15 cellular contexts compared by ENCODE assay signal in the genomic region with DNA sequence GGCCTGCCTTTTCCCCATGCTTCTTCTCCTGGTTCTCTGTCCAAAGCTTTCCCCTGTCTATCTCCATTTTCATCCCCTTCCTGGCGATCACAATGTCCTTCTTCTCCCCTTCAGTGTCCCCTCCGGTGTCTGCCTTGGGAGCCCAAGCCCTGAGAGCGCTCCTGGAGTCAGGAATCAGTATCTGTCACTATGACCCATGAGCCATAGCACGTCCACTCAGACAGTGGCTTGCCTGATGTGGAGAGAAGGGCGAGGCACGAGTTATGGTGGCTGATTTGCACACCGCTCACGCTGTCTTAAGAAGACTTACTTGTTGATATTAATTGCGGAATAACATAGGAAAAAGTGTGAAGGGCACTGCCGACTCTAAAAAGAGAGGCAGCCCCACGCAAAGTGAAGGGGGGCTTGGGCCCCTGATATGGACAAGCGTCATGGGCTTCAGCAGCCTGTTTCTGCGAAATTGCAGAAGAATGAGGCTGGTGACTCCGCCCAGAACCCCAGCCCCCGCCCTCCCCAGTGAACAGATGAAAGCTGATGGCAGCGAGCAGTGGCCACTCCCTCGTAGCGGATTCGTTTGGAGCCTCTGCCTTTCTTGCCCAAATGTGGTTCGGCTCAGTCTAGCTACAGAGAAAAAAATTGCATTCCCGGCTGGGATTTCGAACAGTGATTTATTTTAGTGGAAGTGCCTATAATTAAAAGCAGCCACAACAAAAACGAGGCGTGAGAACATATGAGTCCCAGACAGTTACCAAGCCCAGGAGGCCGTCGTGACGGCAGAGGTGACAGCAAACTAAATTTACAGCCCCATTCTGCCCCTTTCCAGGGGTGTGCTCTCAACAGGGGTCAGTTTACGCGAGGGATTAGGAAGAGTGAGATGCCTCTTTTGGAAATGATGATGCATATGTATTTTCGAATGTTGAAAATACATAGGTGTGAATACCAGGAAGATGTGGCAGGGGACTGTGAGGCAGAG.
A peak's percentile ranks its signal among the peaks of the same experiment; 100 is the strongest.
DNase-seq lines count a peak whose midpoint lies in the region; ATAC-seq and TF ChIP-seq lines count a peak whose summit lies in the region.
"Had no signal": no experiment of that assay in that cellular context is flagged by ENCODE, and none has a peak within 500 bp of the region (broad histone marks: within the 10 kb centered on the region; RNA-seq: fewer than 3 reads in every experiment).

No MANE protein-coding gene starts in this region.

- peaks cover 10% of the 10 kb centered on the region for H3K4me1 Mint-ChIP-seq in GM23338
- H3K4me1 Mint-ChIP-seq in immature natural killer cell, result no peaks in the 10 kb centered on the region
- peaks cover 0 to 6% (median 0%) of the 10 kb centered on the region in 3 donors for H3K4me1 Mint-ChIP-seq in CD8-positive, alpha-beta memory T cell
- H3K4me1 Mint-ChIP-seq: activated CD8-positive, alpha-beta memory T cell treated with anti-CD3 and anti-CD28 coated beads, Interleukin-2, amount 10 ng/mL, durations not matched to agents 7 days and 5 days; naive thymus-derived CD4-positive, alpha-beta T cell had no signal

- DNase-seq in GM23338 (ENCODE audit: low spot score) (peak; percentile 15), coronary artery (ENCODE audit: low spot score) (no peak), mucosa of descending colon (peak in 1 of 3 donors; percentile 5), superior temporal gyrus (ENCODE audit: extremely low spot score) (peak; percentile 46), immature natural killer cell (no peak), C1 segment of cervical spinal cord (lab: John Stamatoyannopoulos, UW) (no peak), NCI-H2081 treated with DMSO at 0.1 percent for 48 hours (lab: John Stamatoyannopoulos, UW) (no peak)
- no peak for DNase-seq in CD8-positive, alpha-beta memory T cell
- DNase-seq: activated CD8-positive, alpha-beta memory T cell treated with anti-CD3 and anti-CD28 coated beads, Interleukin-2, amount 10 ng/mL, durations not matched to agents 7 days and 5 days; BE2C; colonic mucosa; HCEC 1CT; naive thymus-derived CD4-positive, alpha-beta T cell; NCI-H1436 treated with DMSO at 0.1 percent for 48 hours; NCI-H774 had no signal

- H3K4me3 ChIP-seq in GM23338 (no peak overlapping the region), coronary artery (peak overlapping the region; percentile 33), mucosa of descending colon (no peak overlapping the region)
- H3K4me3 ChIP-seq in CD8-positive, alpha-beta memory T cell (ENCODE audit: low read length), result no peak overlapping the region
- H3K4me3 ChIP-seq: colonic mucosa had no signal

- CTCF ChIA-PET in CD8-positive, alpha-beta memory T cell (lab: Charles Lee), result no interaction called here

- H3K4me3 Mint-ChIP-seq in GM23338, result no peak overlapping the region
- H3K4me3 Mint-ChIP-seq in immature natural killer cell, result no peak overlapping the region
- no peak overlapping the region for H3K4me3 Mint-ChIP-seq in CD8-positive, alpha-beta memory T cell
- H3K4me3 Mint-ChIP-seq: activated CD8-positive, alpha-beta memory T cell treated with anti-CD3 and anti-CD28 coated beads, Interleukin-2, amount 10 ng/mL, durations not matched to agents 7 days and 5 days; naive thymus-derived CD4-positive, alpha-beta T cell had no signal

- peak overlapping the region; percentile 43; the same call in 1 of the 2 replicates for H2AFZ ChIP-seq in GM23338

- H3K9me2 ChIP-seq in GM23338 (ENCODE audit: insufficient read depth), result peaks cover 3% of the 10 kb centered on the region; the same call in 1 of the 2 replicates

- no peaks in the 10 kb centered on the region for H3K36me3 ChIP-seq in GM23338 (ENCODE audit: insufficient read depth)
- H3K36me3 ChIP-seq in mucosa of descending colon (ENCODE audit: low read depth), result no peaks in the 10 kb centered on the region
- no peaks in the 10 kb centered on the region for H3K36me3 ChIP-seq in CD8-positive, alpha-beta memory T cell (ENCODE audit: insufficient read depth, low read length)
- H3K36me3 ChIP-seq: BE2C, colonic mucosa had no signal

- no peaks in the 10 kb centered on the region for H3F3A ChIP-seq in GM23338 (replicated peaks; ENCODE audit: low read depth)

- TF ChIP-seq CTCF in GM23338 (conservative IDR thresholded peaks at IDR 0.05; ENCODE audit: low read depth in 2 of 2) (no peak), coronary artery (IDR thresholded peaks at IDR 0.05) (no peak), mucosa of descending colon (IDR thresholded peaks at IDR 0.05) (no peak)

- no peaks in the 10 kb centered on the region for H3K79me2 ChIP-seq in GM23338 (replicated peaks; ENCODE audit: insufficient read depth)

- POLR2A ChIA-PET in CD8-positive, alpha-beta memory T cell (lab: Charles Lee), result no interaction called here

- H3K9me3 Mint-ChIP-seq in GM23338 (no peaks in the 10 kb centered on the region), immature natural killer cell (peaks cover 0 to 5% (median 0%) of the 10 kb centered on the region in 6 donors)
- no peaks in the 10 kb centered on the region for H3K9me3 Mint-ChIP-seq in CD8-positive, alpha-beta memory T cell

- H3K27ac Mint-ChIP-seq in GM23338 (no peak overlapping the region), immature natural killer cell (no peak overlapping the region)
- peak overlapping the region in 1 of 8 donors; percentile 26 for H3K27ac Mint-ChIP-seq in CD8-positive, alpha-beta memory T cell
- H3K27ac Mint-ChIP-seq: activated CD8-positive, alpha-beta memory T cell treated with anti-CD3 and anti-CD28 coated beads, Interleukin-2, amount 10 ng/mL, durations not matched to agents 7 days and 5 days had no signal

- H3K36me3 Mint-ChIP-seq in GM23338 (ENCODE audit: low read depth) (no peaks in the 10 kb centered on the region), immature natural killer cell (no peaks in the 10 kb centered on the region)
- H3K36me3 Mint-ChIP-seq in CD8-positive, alpha-beta memory T cell, result no peaks in the 10 kb centered on the region
- H3K36me3 Mint-ChIP-seq: activated CD8-positive, alpha-beta memory T cell treated with anti-CD3 and anti-CD28 coated beads, Interleukin-2, amount 10 ng/mL, durations not matched to agents 7 days and 5 days; naive thymus-derived CD4-positive, alpha-beta T cell had no signal

- H4K20me1 ChIP-seq in GM23338 (replicated peaks; ENCODE audit: insufficient read depth), result no peaks in the 10 kb centered on the region

- no peak overlapping the region for H3K27ac ChIP-seq in GM23338 (ENCODE audit: low read depth)
- peak overlapping the region; percentile 1 to 68 for H3K27ac ChIP-seq in coronary artery
- H3K27ac ChIP-seq in CD8-positive, alpha-beta memory T cell (ENCODE audit: low read depth, low read length), result no peak overlapping the region
- H3K27ac ChIP-seq: colonic mucosa had no signal

- H3K4me1 ChIP-seq in GM23338 (ENCODE audit: insufficient read depth), result no peaks in the 10 kb centered on the region; the same call in 1 of the 2 replicates
- H3K4me1 ChIP-seq in mucosa of descending colon (ENCODE audit: low read depth), result no peaks in the 10 kb centered on the region
- H3K4me1 ChIP-seq in CD8-positive, alpha-beta memory T cell (ENCODE audit: insufficient read depth, low read length), result no peaks in the 10 kb centered on the region
- H3K4me1 ChIP-seq: BE2C, colonic mucosa had no signal

- H3K9me3 ChIP-seq in mucosa of descending colon, result no peaks in the 10 kb centered on the region
- H3K9me3 ChIP-seq in CD8-positive, alpha-beta memory T cell (ENCODE audit: low read length), result no peaks in the 10 kb centered on the region
- H3K9me3 ChIP-seq: BE2C, colonic mucosa had no signal

- ATAC-seq in GM23338 (peak; percentile 61), mucosa of descending colon (peak; percentile 25)
- ATAC-seq: activated CD8-positive, alpha-beta memory T cell treated with anti-CD3 and anti-CD28 coated beads, Interleukin-2, amount 10 ng/mL, durations not matched to agents 7 days and 5 days; naive thymus-derived CD4-positive, alpha-beta T cell had no signal

- H3K27me3 ChIP-seq in GM23338 (ENCODE audit: insufficient read depth), result no peaks in the 10 kb centered on the region
- no peaks in the 10 kb centered on the region for H3K27me3 ChIP-seq in CD8-positive, alpha-beta memory T cell (ENCODE audit: insufficient read depth, low read length, poor library complexity, severe bottlenecking)
- H3K27me3 ChIP-seq: BE2C, colonic mucosa had no signal

- intact Hi-C loops in mucosa of descending colon (cut with DNase I, micrococcal nuclease), result no loop called here

- H3K27me3 Mint-ChIP-seq in GM23338 (ENCODE audit: insufficient read depth, low read depth, poor library complexity) (peaks cover 4% of the 10 kb centered on the region), immature natural killer cell (ENCODE audit: low read depth in 3 of 3) (peaks cover 4 to 9% (median 5%) of the 10 kb centered on the region in 3 donors)
- peaks cover 4 to 25% of the 10 kb centered on the region in 2 donors for H3K27me3 Mint-ChIP-seq in CD8-positive, alpha-beta memory T cell
- H3K27me3 Mint-ChIP-seq: activated CD8-positive, alpha-beta memory T cell treated with anti-CD3 and anti-CD28 coated beads, Interleukin-2, amount 10 ng/mL, durations not matched to agents 7 days and 5 days had no signal

- H3K4me2 ChIP-seq in GM23338, result no peak overlapping the region

TF ChIP-seq in GM23338, 12 proteins besides CTCF, POLR2A, EP300 and RAD21 (continues in another document):
- TF ChIP-seq STAT1 (IDR thresholded peaks at IDR 0.05; ENCODE audit: unreplicated experiment) (no peak), NANOG (IDR thresholded peaks at IDR 0.05; ENCODE audit: borderline replicate concordance) (no peak), EZH2phosphoT487 (IDR thresholded peaks at IDR 0.05; ENCODE audit: unreplicated experiment) (no peak), ZNF114 (CRISPR knock-in tag; IDR thresholded peaks at IDR 0.05) (no peak), POLR2AphosphoS5 (IDR thresholded peaks at IDR 0.05; ENCODE audit: low read depth) (no peak), ZNF331 (CRISPR knock-in tag; IDR thresholded peaks at IDR 0.05; ENCODE audit: low read depth) (no peak)

Comparison
In these comparisons a context has a peak if more than half of its experiments do, and no peak if none do; other contexts are left out.
1. DNase-seq: peak in GM23338 (single experiment) and superior temporal gyrus (single experiment); none in coronary artery (single experiment), immature natural killer cell (0 of 3), C1 segment of cervical spinal cord (0 of 14), NCI-H2081 treated with DMSO at 0.1 percent for 48 hours (single experiment) and CD8-positive, alpha-beta memory T cell (0 of 5).
2. H3K27ac ChIP-seq: peak in coronary artery (2 of 2); none in GM23338 (single experiment) and CD8-positive, alpha-beta memory T cell (single experiment).